ENCODE assay signal across 10 cellular contexts in genomic region chr1:165481820-165482532, GRCh38. TPM values are rescaled to one million over a fixed set of nuclear protein-coding genes. Genes with fewer than 3 reads are reported as not detected.
DNase-seq lines count a peak whose midpoint lies in the region; ATAC-seq and TF ChIP-seq lines count a peak whose summit lies in the region.
"Had no signal": no experiment of that assay in that cellular context is flagged by ENCODE, and none has a peak within 500 bp of the region (broad histone marks: within the 10 kb centered on the region; RNA-seq: fewer than 3 reads in every experiment).

No MANE protein-coding gene starts in this region.

- H3T11ph ChIP-seq in H9 (ENCODE audit: low read length): no peak overlapping the region

- no peak overlapping the region for H3K14ac ChIP-seq in H9 (ENCODE audit: insufficient read depth, low read length)

- H3K27ac ChIP-seq in H9 (ENCODE audit: insufficient read length, low read depth, low read length): no peak overlapping the region
- H3K27ac ChIP-seq: neutrophil had no signal

- no peak overlapping the region for H3K4me2 ChIP-seq in H9 (ENCODE audit: insufficient read depth, insufficient read length, low read length)

- no peak overlapping the region for H3K56ac ChIP-seq in H9 (ENCODE audit: insufficient read length, low read depth, low read length)

- H3K23me2 ChIP-seq in H9 (ENCODE audit: insufficient read length, low read depth, low read length, poor library complexity, severe bottlenecking): no peaks in the 10 kb centered on the region

- no peaks in the 10 kb centered on the region for H3K27me3 ChIP-seq in H9 (ENCODE audit: insufficient read depth, low read length)
- H3K27me3 ChIP-seq: neutrophil had no signal

- H3K36me3 Mint-ChIP-seq in activated T-helper 17 cell treated with anti-CD3 and anti-CD28 coated beads, Interleukin-2, amount 50 U/mL, for 72 hours (ENCODE audit: low read depth): no peaks in the 10 kb centered on the region
- H3K36me3 Mint-ChIP-seq in T-cell: no peaks in the 10 kb centered on the region
- peaks cover 0 to 2% (median 0%) of the 10 kb centered on the region in 3 experiments; a peak in 1 of 7 replicates for H3K36me3 Mint-ChIP-seq in H9 (ENCODE audit: insufficient read depth in 1 of 3, low read depth in 3 of 3)

- peak overlapping the region; percentile 22 for H3K4me3 Mint-ChIP-seq in activated T-helper 17 cell treated with anti-CD3 and anti-CD28 coated beads, Interleukin-2, amount 50 U/mL, for 72 hours
- H3K4me3 Mint-ChIP-seq in T-cell (no peak overlapping the region), H9 (no peak overlapping the region)

- no peak overlapping the region for H4K5ac ChIP-seq in H9 (ENCODE audit: insufficient read length, low read depth, low read length)

- no peak overlapping the region for H2BK15ac ChIP-seq in H9 (ENCODE audit: low read depth, low read length)

- peaks cover 8% of the 10 kb centered on the region for H3K4me1 Mint-ChIP-seq in activated T-helper 17 cell treated with anti-CD3 and anti-CD28 coated beads, Interleukin-2, amount 50 U/mL, for 72 hours
- H3K4me1 Mint-ChIP-seq in T-cell (peaks cover 5 to 7% (median 6%) of the 10 kb centered on the region in 3 donors), H9 (no peaks in the 10 kb centered on the region)

- H3K18ac ChIP-seq in H9 (ENCODE audit: insufficient read length, low read depth, low read length): no peak overlapping the region

- no peak overlapping the region for H2BK12ac ChIP-seq in H9 (ENCODE audit: insufficient read length, low read depth, low read length)

- no peak overlapping the region for H2AFZ ChIP-seq in H9 (ENCODE audit: low read length)

- no peak overlapping the region for H2BK5ac ChIP-seq in H9 (ENCODE audit: insufficient read length, low read length)

- ATAC-seq in activated T-helper 17 cell treated with anti-CD3 and anti-CD28 coated beads, Interleukin-2, amount 50 U/mL, for 72 hours (replicated peaks): peak; percentile 85
- no peak for ATAC-seq in T-cell (replicated peaks in 1 of 4)

- H3K4me3 ChIP-seq in AG04449 (ENCODE audit: low read depth, low read length) (no peak overlapping the region), HFF-Myc (replicated peaks; ENCODE audit: low read depth, low read length) (no peak overlapping the region)

- no peak overlapping the region for H4K91ac ChIP-seq in H9 (ENCODE audit: insufficient read length, low read depth, low read length)

- H2AK5ac ChIP-seq in H9 (ENCODE audit: insufficient read length, low read length): no peak overlapping the region

- H2BK120ac ChIP-seq in H9 (ENCODE audit: low read depth, low read length, poor library complexity, severe bottlenecking): no peak overlapping the region

- no peaks in the 10 kb centered on the region for H3K79me2 ChIP-seq in H9 (ENCODE audit: insufficient read depth, low read length)

- H2BK20ac ChIP-seq in H9 (ENCODE audit: low read depth, low read length, poor library complexity, severe bottlenecking): no peak overlapping the region

- no peaks in the 10 kb centered on the region for H4K20me1 ChIP-seq in H9 (ENCODE audit: control insufficient read depth, insufficient read depth, insufficient read length)

- TF ChIP-seq CTCF in AG04449 (IDR thresholded peaks at IDR 0.05; ENCODE audit: insufficient read depth, low read length, missing control alignments) (no peak), HFF-Myc (IDR thresholded peaks at IDR 0.05; ENCODE audit: low read depth, low read length, missing control alignments) (no peak), H9 (conservative IDR thresholded peaks at IDR 0.05) (no peak)

- H3K9me3 Mint-ChIP-seq in activated T-helper 17 cell treated with anti-CD3 and anti-CD28 coated beads, Interleukin-2, amount 50 U/mL, for 72 hours: no peaks in the 10 kb centered on the region
- peaks cover 0 to 3% (median 0%) of the 10 kb centered on the region in 3 donors for H3K9me3 Mint-ChIP-seq in T-cell
- no peaks in the 10 kb centered on the region for H3K9me3 Mint-ChIP-seq in H9

- H3K4ac ChIP-seq in H9 (ENCODE audit: low read depth, low read length): no peak overlapping the region

- H3K4me1 ChIP-seq in H9 (ENCODE audit: insufficient read depth, low read length): no peaks in the 10 kb centered on the region

- peaks cover 11% of the 10 kb centered on the region for H3K27me3 Mint-ChIP-seq in activated T-helper 17 cell treated with anti-CD3 and anti-CD28 coated beads, Interleukin-2, amount 50 U/mL, for 72 hours
- H3K27me3 Mint-ChIP-seq in T-cell: peaks cover 16 to 21% of the 10 kb centered on the region in 2 donors
- H3K27me3 Mint-ChIP-seq in H9 (ENCODE audit: low read depth): 0 out of 2 replicates have a peak, but pooled peaks cover 1% of the 10 kb centered on the region

- WGBS in H9 (ENCODE audit: extremely low coverage, insufficient read length, low lambda C conversion rate): no CpG with 5 or more reads among the region's 6 CpGs

- DNase-seq in AG04449 (ENCODE audit: low read depth, low spot score) (peak; percentile 21), HFF-Myc (ENCODE audit: extremely low read depth, low read depth) (peak; percentile 95), kidney glomerular epithelial cell (lab: John Stamatoyannopoulos, UW) (peak; percentile 87), HEK293T (ENCODE audit: extremely low spot score) (no peak), T-cell (no peak), T-helper 9 cell (no peak), H9 (no peak)
- DNase-seq: amniotic stem cell had no signal

- POLR2A ChIA-PET in AG04449 (lab: Yijun Ruan, JAX) (no interaction called here), HEK293T (lab: Yijun Ruan, JAX) (no interaction called here), T-cell (lab: Charles Lee) (no interaction called here)

- CTCF ChIA-PET in AG04449 (lab: Yijun Ruan, JAX) (interaction anchor here (1.2 kb wide), 1 partner anchor 89 kb away, joined by 3 read pairs; no protein-coding TSS in a partner anchor), HEK293T (lab: Yijun Ruan, JAX) (no interaction called here), T-cell (lab: Charles Lee) (no interaction called here)

- H3K23ac ChIP-seq in H9 (ENCODE audit: insufficient read length, low read depth, low read length): no peak overlapping the region

- H3K79me1 ChIP-seq in H9 (ENCODE audit: insufficient read depth, low read depth, low read length, poor library complexity, severe bottlenecking): no peaks in the 10 kb centered on the region

- no peak overlapping the region for H4K8ac ChIP-seq in H9 (replicated peaks; ENCODE audit: insufficient read length, low read depth, low read length)

- H3K9me3 ChIP-seq in H9 (ENCODE audit: control insufficient read depth, low read depth, low read length): no peaks in the 10 kb centered on the region
- H3K9me3 ChIP-seq: neutrophil had no signal

- H3K27ac Mint-ChIP-seq in activated T-helper 17 cell treated with anti-CD3 and anti-CD28 coated beads, Interleukin-2, amount 50 U/mL, for 72 hours: no peak overlapping the region
- H3K27ac Mint-ChIP-seq in T-cell (no peak overlapping the region), H9 (no peak overlapping the region)

- H3K9ac ChIP-seq in H9 (ENCODE audit: extremely low read depth, insufficient read length, low read length): no peak overlapping the region

TF ChIP-seq in HEK293T, 16 proteins besides CTCF, POLR2A, EP300 and RAD21:
- no peak for TF ChIP-seq SP1 (IDR thresholded peaks at IDR 0.05)
- no peak for TF ChIP-seq LEF1 (IDR thresholded peaks at IDR 0.05; ENCODE audit: borderline replicate concordance)
- no peak for TF ChIP-seq BHLHE40 (IDR thresholded peaks at IDR 0.05; ENCODE audit: borderline replicate concordance)
- TF ChIP-seq FOXK2 (IDR thresholded peaks at IDR 0.05): no peak
- no peak for TF ChIP-seq SUZ12 (IDR thresholded peaks at IDR 0.05)
- no peak for TF ChIP-seq HDGF (IDR thresholded peaks at IDR 0.05; ENCODE audit: borderline replicate concordance)
- TF ChIP-seq FOXA1 (IDR thresholded peaks at IDR 0.05): no peak
- no peak for TF ChIP-seq ARNT (IDR thresholded peaks at IDR 0.05)
- TF ChIP-seq NFRKB (IDR thresholded peaks at IDR 0.05): no peak
- no peak for TF ChIP-seq PKNOX1 (IDR thresholded peaks at IDR 0.05)
TF ChIP-seq in HEK293T: peak in this region for 0.

RNA-seq across cellular contexts. Expression of gene RXRG, which starts 37.0 kb away (rescaled TPM):
- not detected for total RNA-seq in activated T-helper 17 cell treated with anti-CD3 and anti-CD28 coated beads, Interleukin-2, amount 50 U/mL, for 72 hours
- total RNA-seq in T-cell: not detected
- total RNA-seq in H9 (2021): not detected in 2 replicates

Comparison
In these comparisons a context has a peak if more than half of its experiments do, and no peak if none do; other contexts are left out.
1. DNase-seq: peak in AG04449 (single experiment), HFF-Myc (single experiment) and kidney glomerular epithelial cell (single experiment); none in HEK293T (single experiment), T-cell (0 of 34), T-helper 9 cell (single experiment) and H9 (single experiment).